In genomic region chr13:41310963-41311606, GRCh38 we compare ENCODE assay signal across 8 cellular contexts. TPM values are rescaled to one million over a fixed set of nuclear protein-coding genes. Genes with fewer than 3 reads are reported as not detected.
DNase-seq lines count a peak whose midpoint lies in the region; ATAC-seq and TF ChIP-seq lines count a peak whose summit lies in the region.

NAA16 (plus strand) TSS chr13:41311267; CDS start chr13:41311529, 262 bp downstream.

- 0 to 1% (median 0%) methylated on average over 45 to 53 of the region's 53 CpGs for WGBS in psoas muscle, 3 donors
- under 1% methylated on average over 53 of the region's 53 CpGs for WGBS in urinary bladder

- peak; percentile 72 for ATAC-seq in GM18498 (IDR thresholded peaks at IDR 0.05; ENCODE audit: unreplicated experiment)
- peak; percentile 64 for ATAC-seq in HG02884 (IDR thresholded peaks at IDR 0.05; ENCODE audit: unreplicated experiment)
- ATAC-seq in T-helper 17 cell, result peak; percentile 87
- ATAC-seq in psoas muscle, result peak; percentile 93 to 97 (median 94)

- DNase-seq in NCI-H1694 (lab: John Stamatoyannopoulos, UW) (peak; percentile 68), T-helper 17 cell (peak; percentile 93 to 94 (median 93)), right atrium auricular region (ENCODE audit: low spot score) (peak; percentile 85), psoas muscle (peak; percentile 94 to 97)

- no peaks in the 10 kb centered on the region for H3K36me3 ChIP-seq in right atrium auricular region
- no peaks in the 10 kb centered on the region for H3K36me3 ChIP-seq in psoas muscle (ENCODE audit: insufficient read depth in 1 of 2, low read depth in 1 of 2)
- no peaks in the 10 kb centered on the region for H3K36me3 ChIP-seq in urinary bladder (ENCODE audit: insufficient read depth)

- H3K4me3 ChIP-seq in right atrium auricular region (peak within 1 kb of the TSS; percentile 83 to 94), psoas muscle (peak within 1 kb of the TSS; percentile 98), urinary bladder (ENCODE audit: low read depth, low read length) (peak within 1 kb of the TSS; percentile 94)

- H3K4me1 ChIP-seq in right atrium auricular region (peaks cover 0 to 34% of the 10 kb centered on the region in 2 donors), psoas muscle (peaks cover 32% of the 10 kb centered on the region), urinary bladder (ENCODE audit: insufficient read depth) (no peaks in the 10 kb centered on the region)

- H3K27ac ChIP-seq in angular gyrus (ENCODE audit: low read depth, low read length), result peak within 1 kb of the TSS; percentile 90
- peak within 1 kb of the TSS; percentile 94 to 97 for H3K27ac ChIP-seq in right atrium auricular region
- H3K27ac ChIP-seq in psoas muscle, result peak within 1 kb of the TSS; percentile 94
- H3K27ac ChIP-seq in urinary bladder (ENCODE audit: low read depth), result peak within 1 kb of the TSS; percentile 85

- H3K9me3 ChIP-seq in T-helper 17 cell (ENCODE audit: control insufficient read depth, low read length, poor library complexity, severe bottlenecking) (no peaks in the 10 kb centered on the region), right atrium auricular region (no peaks in the 10 kb centered on the region), psoas muscle (no peaks in the 10 kb centered on the region)

- peak within 1 kb of the TSS; percentile 98 for H3K4me3 Mint-ChIP-seq in T-helper 17 cell

- H3K27me3 Mint-ChIP-seq in T-helper 17 cell, result peaks cover under 1% of the 10 kb centered on the region

- no peaks in the 10 kb centered on the region for H3K36me3 Mint-ChIP-seq in T-helper 17 cell (ENCODE audit: low read depth)

- intact Hi-C loops in psoas muscle (cut with DNase I), result loop anchor here in 1 of 2 donors (5.0 kb wide), 1 partner anchor 119 kb away; the partner anchor contains the start of gene KBTBD7

- no peaks in the 10 kb centered on the region for H3K27me3 ChIP-seq in right atrium auricular region
- H3K27me3 ChIP-seq in psoas muscle (ENCODE audit: insufficient read depth in 3 of 3, low read length in 2 of 3), result no peaks in the 10 kb centered on the region

- peak within 1 kb of the TSS; percentile 97 for H3K27ac Mint-ChIP-seq in T-helper 17 cell

- TF ChIP-seq CTCF in right atrium auricular region (IDR thresholded peaks at IDR 0.05) (peak in 1 of 2 donors; percentile 21), psoas muscle (IDR thresholded peaks at IDR 0.05) (peak; percentile 5)

- peaks cover 27% of the 10 kb centered on the region for H3K4me1 Mint-ChIP-seq in T-helper 17 cell

RNA-seq across cellular contexts. Expression of gene NAA16, which starts in this region (rescaled TPM):
- total RNA-seq in T-helper 17 cell (10 to 100 TPM; 38.3 to 41.5 TPM), right atrium auricular region (1 to 10 TPM; 6.6 to 10.0 TPM), psoas muscle (10 to 100 TPM in 1 of 4 donors, 1 to 10 TPM in 3; 6.8 to 22.3 (median 8.3) TPM), urinary bladder (53.8 TPM)
- polyA plus RNA-seq in psoas muscle (10 to 100 TPM in 1 of 3 donors, 1 to 10 TPM in 2; 3.5 to 12.2 (median 8.1) TPM), urinary bladder (10.6 TPM)

Comparison
In these comparisons a context has a peak if more than half of its experiments do, and no peak if none do; other contexts are left out.
1. Peak in every context shown above with its lines: DNase-seq, ATAC-seq, H3K4me3 ChIP-seq and H3K27ac ChIP-seq.